ENCODE assay signal across 36 cellular contexts in the genomic region with DNA sequence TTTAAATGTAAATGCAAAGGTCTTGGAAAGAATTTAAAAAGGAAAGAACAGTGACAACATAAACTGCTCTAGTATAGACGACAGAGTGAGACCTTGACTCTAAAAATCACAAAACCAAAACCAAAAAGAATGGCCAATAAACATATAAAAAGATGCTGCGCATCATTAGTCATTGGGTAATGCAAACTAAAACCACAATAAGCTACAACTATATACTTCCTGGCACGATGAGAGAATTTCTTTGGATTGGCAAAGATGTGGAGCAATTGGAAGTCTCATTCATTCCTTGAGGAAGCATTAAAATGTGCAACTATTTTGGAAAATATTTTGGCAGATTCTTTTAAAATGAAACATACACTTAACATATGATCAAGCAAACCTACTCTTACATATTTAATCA.
"Had no signal": no experiment of that assay in that cellular context is flagged by ENCODE, and none has a peak within 500 bp of the region (broad histone marks: within the 10 kb centered on the region; RNA-seq: fewer than 3 reads in every experiment).

No MANE protein-coding gene starts in this region.

- H3K36me3 ChIP-seq: ascending aorta, brain microvascular endothelial cell, cardiac muscle cell had no signal

- H3K27ac Mint-ChIP-seq: activated B cell treated with CpG ODN at 0.5 μM for 24 hours; activated CD4-positive, alpha-beta memory T cell treated with anti-CD3 and anti-CD28 coated beads for 36 hours; activated CD4-positive, alpha-beta T cell treated with anti-CD3 and anti-CD28 coated beads, Interleukin-2, amount 10 ng/mL, durations not matched to agents 24 days and 14 days; activated CD8-positive, alpha-beta memory T cell treated with anti-CD3 and anti-CD28 coated beads, Interleukin-2, amount 10 ng/mL, durations not matched to agents 7 days and 5 days; activated CD8-positive, alpha-beta T cell treated with anti-CD3 and anti-CD28 coated beads, Interleukin-2, amount 10 ng/mL, durations not matched to agents 7 days and 5 days; activated naive CD4-positive, alpha-beta T cell treated with anti-CD3 and anti-CD28 coated beads, Interleukin-2, amount 10 ng/mL, durations not matched to agents 7 days and 5 days; activated naive CD4-positive, alpha-beta T cell treated with anti-CD3 and anti-CD28 coated beads, Interleukin-2, amount 50 U/mL, for 24 hours; activated naive CD8-positive, alpha-beta T cell; activated naive CD8-positive, alpha-beta T cell treated with anti-CD3 and anti-CD28 coated beads, Interleukin-2, amount 10 ng/mL, durations not matched to agents 7 days and 5 days; activated naive CD8-positive, alpha-beta T cell treated with anti-CD3 and anti-CD28 coated beads, Interleukin-2, amount 50 U/mL, for 24 hours; activated T-cell treated with anti-CD3 and anti-CD28 coated beads, Interleukin-2, amount 50 U/mL, for 24 hours; activated T-helper 2 cell treated with anti-CD3 and anti-CD28 coated beads, Interferon-gamma antibody, Interleukin-2, Interleukin-4, amounts not matched to agents 10 μg/mL and 5 μg/mL and 100 μg/mL, durations not matched to agents 14 hours and 24 hours and 36 hours; T-helper 1 cell treated with Interleukin-12 subunit alpha and Interleukin-12 subunit beta and Interleukin-4 antibody, amounts not matched to agents 30 μg/mL and 1 μg/mL, for 36 hours; T-helper 2 cell treated with Interferon-gamma antibody and Interleukin-4, amounts not matched to agents 5 μg/mL and 100 μg/mL, for 36 hours had no signal

- H3K9me3 ChIP-seq: ascending aorta, body of pancreas had no signal

- H3K4me3 ChIP-seq: ascending aorta, body of pancreas, cardiac muscle cell had no signal

- H3K36me3 Mint-ChIP-seq: activated CD4-positive, alpha-beta memory T cell treated with anti-CD3 and anti-CD28 coated beads for 36 hours; activated CD8-positive, alpha-beta memory T cell treated with anti-CD3 and anti-CD28 coated beads, Interleukin-2, amount 10 ng/mL, durations not matched to agents 7 days and 5 days; activated naive CD4-positive, alpha-beta T cell treated with anti-CD3 and anti-CD28 coated beads, Interleukin-2, amount 10 ng/mL, durations not matched to agents 7 days and 5 days; activated naive CD4-positive, alpha-beta T cell treated with anti-CD3 and anti-CD28 coated beads, Interleukin-2, amount 50 U/mL, for 24 hours; activated naive CD8-positive, alpha-beta T cell; activated naive CD8-positive, alpha-beta T cell treated with anti-CD3 and anti-CD28 coated beads, Interleukin-2, amount 10 ng/mL, durations not matched to agents 7 days and 5 days had no signal

- H3K4me3 Mint-ChIP-seq: activated B cell treated with CpG ODN at 0.5 μM for 24 hours; activated CD4-positive, alpha-beta memory T cell treated with anti-CD3 and anti-CD28 coated beads for 36 hours; activated CD4-positive, alpha-beta T cell treated with anti-CD3 and anti-CD28 coated beads, Interleukin-2, amount 10 ng/mL, durations not matched to agents 24 days and 14 days; activated CD8-positive, alpha-beta memory T cell treated with anti-CD3 and anti-CD28 coated beads, Interleukin-2, amount 10 ng/mL, durations not matched to agents 7 days and 5 days; activated CD8-positive, alpha-beta T cell treated with anti-CD3 and anti-CD28 coated beads, Interleukin-2, amount 10 ng/mL, durations not matched to agents 7 days and 5 days; activated naive CD4-positive, alpha-beta T cell treated with anti-CD3 and anti-CD28 coated beads, Interleukin-2, amount 10 ng/mL, durations not matched to agents 7 days and 5 days; activated naive CD4-positive, alpha-beta T cell treated with anti-CD3 and anti-CD28 coated beads, Interleukin-2, amount 50 U/mL, for 24 hours; activated naive CD8-positive, alpha-beta T cell; activated naive CD8-positive, alpha-beta T cell treated with anti-CD3 and anti-CD28 coated beads, Interleukin-2, amount 10 ng/mL, durations not matched to agents 7 days and 5 days; activated naive CD8-positive, alpha-beta T cell treated with anti-CD3 and anti-CD28 coated beads, Interleukin-2, amount 50 U/mL, for 24 hours; activated T-cell treated with anti-CD3 and anti-CD28 coated beads, Interleukin-2, amount 50 U/mL, for 24 hours; central memory CD8-positive, alpha-beta T cell; T-helper 1 cell treated with Interleukin-12 subunit alpha and Interleukin-12 subunit beta and Interleukin-4 antibody, amounts not matched to agents 30 μg/mL and 1 μg/mL, for 36 hours; T-helper 2 cell treated with Interferon-gamma antibody and Interleukin-4, amounts not matched to agents 5 μg/mL and 100 μg/mL, for 36 hours had no signal

- H3K27me3 ChIP-seq: ascending aorta, body of pancreas, brain microvascular endothelial cell, cardiac muscle cell had no signal

- H3K27me3 Mint-ChIP-seq: activated B cell treated with CpG ODN at 0.5 μM for 24 hours; activated naive CD4-positive, alpha-beta T cell treated with anti-CD3 and anti-CD28 coated beads, Interleukin-2, amount 10 ng/mL, durations not matched to agents 7 days and 5 days; activated naive CD8-positive, alpha-beta T cell treated with anti-CD3 and anti-CD28 coated beads, Interleukin-2, amount 50 U/mL, for 24 hours; activated T-cell treated with anti-CD3 and anti-CD28 coated beads, Interleukin-2, amount 50 U/mL, for 24 hours had no signal

- H3K27ac ChIP-seq: ascending aorta, body of pancreas, brain microvascular endothelial cell, cardiac muscle cell, VCaP had no signal

- H3K4me1 ChIP-seq: ascending aorta, body of pancreas had no signal

- ATAC-seq: activated CD8-positive, alpha-beta memory T cell treated with anti-CD3 and anti-CD28 coated beads, Interleukin-2, amount 10 ng/mL, durations not matched to agents 7 days and 5 days; activated CD8-positive, alpha-beta T cell treated with anti-CD3 and anti-CD28 coated beads, Interleukin-2, amount 10 ng/mL, durations not matched to agents 7 days and 5 days; activated naive CD8-positive, alpha-beta T cell treated with anti-CD3 and anti-CD28 coated beads, Interleukin-2, amount 50 U/mL, for 24 hours; body of pancreas had no signal

- H3K9me3 Mint-ChIP-seq: activated B cell treated with CpG ODN at 0.5 μM for 24 hours; activated CD4-positive, alpha-beta memory T cell treated with anti-CD3 and anti-CD28 coated beads for 36 hours; activated CD4-positive, alpha-beta T cell treated with anti-CD3 and anti-CD28 coated beads, Interleukin-2, amount 10 ng/mL, durations not matched to agents 24 days and 14 days; activated naive CD4-positive, alpha-beta T cell treated with anti-CD3 and anti-CD28 coated beads, Interleukin-2, amount 10 ng/mL, durations not matched to agents 7 days and 5 days; activated naive CD4-positive, alpha-beta T cell treated with anti-CD3 and anti-CD28 coated beads, Interleukin-2, amount 50 U/mL, for 24 hours; activated naive CD8-positive, alpha-beta T cell treated with anti-CD3 and anti-CD28 coated beads, Interleukin-2, amount 10 ng/mL, durations not matched to agents 7 days and 5 days; activated naive CD8-positive, alpha-beta T cell treated with anti-CD3 and anti-CD28 coated beads, Interleukin-2, amount 50 U/mL, for 24 hours; activated T-cell treated with anti-CD3 and anti-CD28 coated beads, Interleukin-2, amount 50 U/mL, for 24 hours; activated T-helper 2 cell treated with anti-CD3 and anti-CD28 coated beads, Interferon-gamma antibody, Interleukin-2, Interleukin-4, amounts not matched to agents 10 μg/mL and 5 μg/mL and 100 μg/mL, durations not matched to agents 14 hours and 24 hours and 36 hours; central memory CD8-positive, alpha-beta T cell; T-helper 1 cell treated with Interleukin-12 subunit alpha and Interleukin-12 subunit beta and Interleukin-4 antibody, amounts not matched to agents 30 μg/mL and 1 μg/mL, for 36 hours; T-helper 2 cell treated with Interferon-gamma antibody and Interleukin-4, amounts not matched to agents 5 μg/mL and 100 μg/mL, for 36 hours had no signal

- H3K4me1 Mint-ChIP-seq: activated B cell treated with CpG ODN at 0.5 μM for 24 hours; activated CD4-positive, alpha-beta T cell treated with anti-CD3 and anti-CD28 coated beads, Interleukin-2, amount 10 ng/mL, durations not matched to agents 24 days and 14 days; activated CD8-positive, alpha-beta memory T cell treated with anti-CD3 and anti-CD28 coated beads, Interleukin-2, amount 10 ng/mL, durations not matched to agents 7 days and 5 days; activated naive CD4-positive, alpha-beta T cell treated with anti-CD3 and anti-CD28 coated beads, Interleukin-2, amount 10 ng/mL, durations not matched to agents 7 days and 5 days; activated naive CD4-positive, alpha-beta T cell treated with anti-CD3 and anti-CD28 coated beads, Interleukin-2, amount 50 U/mL, for 24 hours; activated naive CD8-positive, alpha-beta T cell treated with anti-CD3 and anti-CD28 coated beads, Interleukin-2, amount 10 ng/mL, durations not matched to agents 7 days and 5 days; activated naive CD8-positive, alpha-beta T cell treated with anti-CD3 and anti-CD28 coated beads, Interleukin-2, amount 50 U/mL, for 24 hours; central memory CD8-positive, alpha-beta T cell had no signal

- DNase-seq: activated B cell treated with CpG ODN at 0.5 μM for 24 hours; activated CD4-positive, alpha-beta memory T cell treated with anti-CD3 and anti-CD28 coated beads for 36 hours; activated CD4-positive, alpha-beta T cell treated with anti-CD3 and anti-CD28 coated beads for 4 hours; activated CD4-positive, alpha-beta T cell treated with anti-CD3 and anti-CD28 coated beads, Interleukin-2, amount 10 ng/mL, durations not matched to agents 24 days and 14 days; activated CD4-positive, alpha-beta T cell treated with anti-CD3 and anti-CD28 coated beads, Interleukin-2, amount 50 U/mL, for 1 hour; activated CD4-positive, alpha-beta T cell treated with anti-CD3 and anti-CD28 coated beads, Interleukin-2, amount 50 U/mL, for 4 hours; activated CD4-positive, CD25-positive, alpha-beta regulatory T cell treated with anti-CD3 and anti-CD28 coated beads, Interleukin-2, amount 50 U/mL, for 72 hours; activated CD8-positive, alpha-beta memory T cell treated with anti-CD3 and anti-CD28 coated beads for 24 hours; activated CD8-positive, alpha-beta memory T cell treated with anti-CD3 and anti-CD28 coated beads, Interleukin-2, amount 10 ng/mL, durations not matched to agents 7 days and 5 days; activated CD8-positive, alpha-beta memory T cell treated with anti-CD3 and anti-CD28 coated beads, Interleukin-2, amount 50 U/mL, for 48 hours; activated CD8-positive, alpha-beta T cell treated with anti-CD3 and anti-CD28 coated beads, Interleukin-2, amount 10 ng/mL, durations not matched to agents 7 days and 5 days; activated effector memory CD4-positive, alpha-beta T cell treated with Interleukin-2 at 50 U/mL for 16 hours; activated gamma-delta T cell; activated naive CD4-positive, alpha-beta T cell treated with anti-CD3 and anti-CD28 coated beads, Interleukin-2, amount 10 ng/mL, durations not matched to agents 7 days and 5 days; activated naive CD4-positive, alpha-beta T cell treated with Interleukin-2 at 50 U/mL for 16 hours; activated naive CD8-positive, alpha-beta T cell treated with anti-CD3 and anti-CD28 coated beads, Interleukin-2, amount 10 ng/mL, durations not matched to agents 7 days and 5 days; activated naive CD8-positive, alpha-beta T cell treated with anti-CD3 and anti-CD28 coated beads, Interleukin-2, amount 50 U/mL, for 24 hours; activated T-cell treated with anti-CD3 and anti-CD28 coated beads, Interleukin-2, amount 50 U/mL, for 24 hours; activated T-cell treated with anti-CD3 and anti-CD28 coated beads, Interleukin-2, amount 50 U/mL, for 48 hours; amygdala; anterior cingulate cortex; body of pancreas; brain microvascular endothelial cell; caudate nucleus; cerebellar nuclear complex; T-helper 2 cell; T-helper 9 cell had no signal
